1 cellular context compared by ENCODE assay signal in the genomic region with DNA sequence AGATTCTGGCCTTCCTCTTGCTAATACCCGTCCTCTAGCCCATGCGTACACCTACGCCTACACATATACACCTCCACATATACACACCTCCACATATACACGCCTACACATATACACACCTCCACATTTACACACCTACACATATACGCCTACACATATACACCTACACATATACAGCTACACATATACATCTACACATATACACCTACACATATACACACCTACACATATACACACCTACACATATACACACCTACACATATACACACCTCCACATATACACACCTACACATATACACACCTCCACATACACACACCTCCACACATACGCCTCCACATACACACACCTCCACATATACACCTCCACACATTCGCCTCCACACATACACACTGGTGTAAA.
TF ChIP-seq lines count a peak whose summit lies in the region.

No MANE protein-coding gene starts in this region.

TF ChIP-seq in H1, 55 proteins besides CTCF, POLR2A, EP300 and RAD21:
- no peak for TF ChIP-seq HDAC2 (IDR thresholded peaks at IDR 0.05; ENCODE audit: borderline replicate concordance in 1 of 2, low read depth in 2 of 2, low read length in 2 of 2)
- TF ChIP-seq, protein P1, sequence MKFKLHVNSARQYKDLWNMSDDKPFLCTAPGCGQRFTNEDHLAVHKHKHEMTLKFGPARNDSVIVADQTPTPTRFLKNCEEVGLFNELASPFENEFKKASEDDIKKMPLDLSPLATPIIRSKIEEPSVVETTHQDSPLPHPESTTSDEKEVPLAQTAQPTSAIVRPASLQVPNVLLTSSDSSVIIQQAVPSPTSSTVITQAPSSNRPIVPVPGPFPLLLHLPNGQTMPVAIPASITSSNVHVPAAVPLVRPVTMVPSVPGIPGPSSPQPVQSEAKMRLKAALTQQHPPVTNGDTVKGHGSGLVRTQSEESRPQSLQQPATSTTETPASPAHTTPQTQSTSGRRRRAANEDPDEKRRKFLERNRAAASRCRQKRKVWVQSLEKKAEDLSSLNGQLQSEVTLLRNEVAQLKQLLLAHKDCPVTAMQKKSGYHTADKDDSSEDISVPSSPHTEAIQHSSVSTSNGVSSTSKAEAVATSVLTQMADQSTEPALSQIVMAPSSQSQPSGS (IDR thresholded peaks at IDR 0.05; ENCODE audit: low read length): no peak
- TF ChIP-seq BCL11A (IDR thresholded peaks at IDR 0.05; ENCODE audit: low read depth in 2 of 2, low read length in 2 of 2): no peak
- no peak for TF ChIP-seq CHD2 (IDR thresholded peaks at IDR 0.05; ENCODE audit: low read length)
- TF ChIP-seq NRF1 (IDR thresholded peaks at IDR 0.05; ENCODE audit: low read depth, low read length): no peak
- no peak for TF ChIP-seq SRF (IDR thresholded peaks at IDR 0.05; ENCODE audit: low read depth, low read length)
- no peak for TF ChIP-seq NANOG (IDR thresholded peaks at IDR 0.05; ENCODE audit: insufficient read depth, low read depth, low read length, poor library complexity, severe bottlenecking)
- no peak for TF ChIP-seq CBX5 (IDR thresholded peaks at IDR 0.05; ENCODE audit: low read depth, low read length)
- TF ChIP-seq ASH2L (IDR thresholded peaks at IDR 0.05; ENCODE audit: low read length): no peak
- no peak for TF ChIP-seq POU5F1 (IDR thresholded peaks at IDR 0.05; ENCODE audit: low read depth, low read length)
- no peak for TF ChIP-seq JUND (IDR thresholded peaks at IDR 0.05; ENCODE audit: low read length)
- TF ChIP-seq CREB1 (IDR thresholded peaks at IDR 0.05): no peak
- TF ChIP-seq JUN (IDR thresholded peaks at IDR 0.05; ENCODE audit: low read depth, low read length): no peak
- TF ChIP-seq MAFK (IDR thresholded peaks at IDR 0.05; ENCODE audit: low read depth, low read length): no peak
- no peak for TF ChIP-seq SP4 (IDR thresholded peaks at IDR 0.05; ENCODE audit: low read length)
- TF ChIP-seq, protein P2, sequence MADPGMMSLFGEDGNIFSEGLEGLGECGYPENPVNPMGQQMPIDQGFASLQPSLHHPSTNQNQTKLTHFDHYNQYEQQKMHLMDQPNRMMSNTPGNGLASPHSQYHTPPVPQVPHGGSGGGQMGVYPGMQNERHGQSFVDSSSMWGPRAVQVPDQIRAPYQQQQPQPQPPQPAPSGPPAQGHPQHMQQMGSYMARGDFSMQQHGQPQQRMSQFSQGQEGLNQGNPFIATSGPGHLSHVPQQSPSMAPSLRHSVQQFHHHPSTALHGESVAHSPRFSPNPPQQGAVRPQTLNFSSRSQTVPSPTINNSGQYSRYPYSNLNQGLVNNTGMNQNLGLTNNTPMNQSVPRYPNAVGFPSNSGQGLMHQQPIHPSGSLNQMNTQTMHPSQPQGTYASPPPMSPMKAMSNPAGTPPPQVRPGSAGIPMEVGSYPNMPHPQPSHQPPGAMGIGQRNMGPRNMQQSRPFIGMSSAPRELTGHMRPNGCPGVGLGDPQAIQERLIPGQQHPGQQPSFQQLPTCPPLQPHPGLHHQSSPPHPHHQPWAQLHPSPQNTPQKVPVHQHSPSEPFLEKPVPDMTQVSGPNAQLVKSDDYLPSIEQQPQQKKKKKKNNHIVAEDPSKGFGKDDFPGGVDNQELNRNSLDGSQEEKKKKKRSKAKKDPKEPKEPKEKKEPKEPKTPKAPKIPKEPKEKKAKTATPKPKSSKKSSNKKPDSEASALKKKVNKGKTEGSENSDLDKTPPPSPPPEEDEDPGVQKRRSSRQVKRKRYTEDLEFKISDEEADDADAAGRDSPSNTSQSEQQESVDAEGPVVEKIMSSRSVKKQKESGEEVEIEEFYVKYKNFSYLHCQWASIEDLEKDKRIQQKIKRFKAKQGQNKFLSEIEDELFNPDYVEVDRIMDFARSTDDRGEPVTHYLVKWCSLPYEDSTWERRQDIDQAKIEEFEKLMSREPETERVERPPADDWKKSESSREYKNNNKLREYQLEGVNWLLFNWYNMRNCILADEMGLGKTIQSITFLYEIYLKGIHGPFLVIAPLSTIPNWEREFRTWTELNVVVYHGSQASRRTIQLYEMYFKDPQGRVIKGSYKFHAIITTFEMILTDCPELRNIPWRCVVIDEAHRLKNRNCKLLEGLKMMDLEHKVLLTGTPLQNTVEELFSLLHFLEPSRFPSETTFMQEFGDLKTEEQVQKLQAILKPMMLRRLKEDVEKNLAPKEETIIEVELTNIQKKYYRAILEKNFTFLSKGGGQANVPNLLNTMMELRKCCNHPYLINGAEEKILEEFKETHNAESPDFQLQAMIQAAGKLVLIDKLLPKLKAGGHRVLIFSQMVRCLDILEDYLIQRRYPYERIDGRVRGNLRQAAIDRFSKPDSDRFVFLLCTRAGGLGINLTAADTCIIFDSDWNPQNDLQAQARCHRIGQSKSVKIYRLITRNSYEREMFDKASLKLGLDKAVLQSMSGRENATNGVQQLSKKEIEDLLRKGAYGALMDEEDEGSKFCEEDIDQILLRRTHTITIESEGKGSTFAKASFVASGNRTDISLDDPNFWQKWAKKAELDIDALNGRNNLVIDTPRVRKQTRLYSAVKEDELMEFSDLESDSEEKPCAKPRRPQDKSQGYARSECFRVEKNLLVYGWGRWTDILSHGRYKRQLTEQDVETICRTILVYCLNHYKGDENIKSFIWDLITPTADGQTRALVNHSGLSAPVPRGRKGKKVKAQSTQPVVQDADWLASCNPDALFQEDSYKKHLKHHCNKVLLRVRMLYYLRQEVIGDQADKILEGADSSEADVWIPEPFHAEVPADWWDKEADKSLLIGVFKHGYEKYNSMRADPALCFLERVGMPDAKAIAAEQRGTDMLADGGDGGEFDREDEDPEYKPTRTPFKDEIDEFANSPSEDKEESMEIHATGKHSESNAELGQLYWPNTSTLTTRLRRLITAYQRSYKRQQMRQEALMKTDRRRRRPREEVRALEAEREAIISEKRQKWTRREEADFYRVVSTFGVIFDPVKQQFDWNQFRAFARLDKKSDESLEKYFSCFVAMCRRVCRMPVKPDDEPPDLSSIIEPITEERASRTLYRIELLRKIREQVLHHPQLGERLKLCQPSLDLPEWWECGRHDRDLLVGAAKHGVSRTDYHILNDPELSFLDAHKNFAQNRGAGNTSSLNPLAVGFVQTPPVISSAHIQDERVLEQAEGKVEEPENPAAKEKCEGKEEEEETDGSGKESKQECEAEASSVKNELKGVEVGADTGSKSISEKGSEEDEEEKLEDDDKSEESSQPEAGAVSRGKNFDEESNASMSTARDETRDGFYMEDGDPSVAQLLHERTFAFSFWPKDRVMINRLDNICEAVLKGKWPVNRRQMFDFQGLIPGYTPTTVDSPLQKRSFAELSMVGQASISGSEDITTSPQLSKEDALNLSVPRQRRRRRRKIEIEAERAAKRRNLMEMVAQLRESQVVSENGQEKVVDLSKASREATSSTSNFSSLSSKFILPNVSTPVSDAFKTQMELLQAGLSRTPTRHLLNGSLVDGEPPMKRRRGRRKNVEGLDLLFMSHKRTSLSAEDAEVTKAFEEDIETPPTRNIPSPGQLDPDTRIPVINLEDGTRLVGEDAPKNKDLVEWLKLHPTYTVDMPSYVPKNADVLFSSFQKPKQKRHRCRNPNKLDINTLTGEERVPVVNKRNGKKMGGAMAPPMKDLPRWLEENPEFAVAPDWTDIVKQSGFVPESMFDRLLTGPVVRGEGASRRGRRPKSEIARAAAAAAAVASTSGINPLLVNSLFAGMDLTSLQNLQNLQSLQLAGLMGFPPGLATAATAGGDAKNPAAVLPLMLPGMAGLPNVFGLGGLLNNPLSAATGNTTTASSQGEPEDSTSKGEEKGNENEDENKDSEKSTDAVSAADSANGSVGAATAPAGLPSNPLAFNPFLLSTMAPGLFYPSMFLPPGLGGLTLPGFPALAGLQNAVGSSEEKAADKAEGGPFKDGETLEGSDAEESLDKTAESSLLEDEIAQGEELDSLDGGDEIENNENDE (IDR thresholded peaks at IDR 0.05; ENCODE audit: insufficient replicate concordance, low read length): no peak
